8 cellular contexts compared by ENCODE assay signal in genomic region chr12:130761537-130762318, GRCh38. TPM values are rescaled to one million over a fixed set of nuclear protein-coding genes. Genes with fewer than 3 reads are reported as not detected.
A peak's percentile ranks its signal among the peaks of the same experiment; 100 is the strongest.
DNase-seq lines count a peak whose midpoint lies in the region; ATAC-seq and TF ChIP-seq lines count a peak whose summit lies in the region.

No MANE protein-coding gene starts in this region.

- H3K9me2 ChIP-seq in HCT116 (ENCODE audit: insufficient read depth) (no peaks in the 10 kb centered on the region), neural cell (ENCODE audit: insufficient read depth, low read length) (no peaks in the 10 kb centered on the region)

- H3K9ac ChIP-seq in HCT116 (ENCODE audit: low read length) = no peak overlapping the region
- no peak overlapping the region for H3K9ac ChIP-seq in neural cell (ENCODE audit: low read length)

- no peaks in the 10 kb centered on the region for H3F3A ChIP-seq in neural cell (ENCODE audit: insufficient read depth, low read length, poor library complexity, severe bottlenecking)

- peak; percentile 49 to 55 (median 52); a peak in 5 of 6 replicates for TF ChIP-seq CTCF in HCT116 (IDR thresholded peaks at IDR 0.05 in 2 of 3, conservative IDR thresholded peaks at IDR 0.05 in 1 of 3; ENCODE audit: borderline replicate concordance in 1 of 3, insufficient read depth in 1 of 3, low read depth in 2 of 3, low read length in 2 of 3)
- TF ChIP-seq CTCF in neural cell (IDR thresholded peaks at IDR 0.05; ENCODE audit: poor library complexity, severe bottlenecking) = peak; percentile 77

- H3K36me3 ChIP-seq in HCT116 (ENCODE audit: control insufficient read depth in 1 of 2, insufficient read depth in 2 of 2, low read length in 2 of 2) (no peaks in the 10 kb centered on the region), neural cell (ENCODE audit: insufficient read depth, low read length) (peaks cover 6% of the 10 kb centered on the region)

- RAD21 ChIA-PET in HCT116 (lab: Charles Lee; ENCODE audit: low non-redundant PET in 1 of 2, low total read pairs in 2 of 2, uncharacterized antibody in 2 of 2, unreplicated experiment in 2 of 2) = no interaction called here

- TF ChIP-seq RAD21 in HCT116 (IDR thresholded peaks at IDR 0.05; ENCODE audit: low read depth) (peak; percentile 86), neural cell (conservative IDR thresholded peaks at IDR 0.05) (peak; percentile 85)

- H3K4me3 ChIP-seq in HCT116 (replicated peaks in 1 of 2; ENCODE audit: low read depth in 1 of 2, low read length in 2 of 2) (no peak overlapping the region), neural cell (ENCODE audit: low read length) (no peak overlapping the region)

- H3K27ac ChIP-seq in HCT116 (ENCODE audit: low read depth, low read length) (no peak overlapping the region), neural cell (ENCODE audit: low read length) (no peak overlapping the region)

- POLR2A ChIA-PET in HCT116 (lab: Charles Lee) = no interaction called here

- CTCF ChIA-PET in HCT116 (lab: Charles Lee) = no interaction called here

- TF ChIP-seq POLR2A in HCT116 (IDR thresholded peaks at IDR 0.05; ENCODE audit: borderline replicate concordance, extremely low read depth, insufficient read depth, insufficient read length) (no peak), erythroblast (IDR thresholded peaks at IDR 0.05; ENCODE audit: low read length) (no peak)

- H3K9me3 ChIP-seq in HCT116 (ENCODE audit: control insufficient read depth in 1 of 2, insufficient read depth in 1 of 2, low read depth in 1 of 2, low read length in 2 of 2) = peaks cover 0 to 6% of the 10 kb centered on the region in 2 experiments; a peak in 1 of 4 replicates
- H3K9me3 ChIP-seq in neural cell (ENCODE audit: low read length) = no peaks in the 10 kb centered on the region

- BruUV-seq in HCT116 (replicated peaks; lab: Mats Ljungman, UMichigan) = no TSS peak

- intact Hi-C loops in HCT116 (cut with micrococcal nuclease) = loop anchor here (1.0 to 5.0 kb wide), 4 partner anchors 58 to 1066 kb away; partner anchors contain the start of gene MMP17

- H2AFZ ChIP-seq in HCT116 (ENCODE audit: low read depth, low read length, poor library complexity, severe bottlenecking) (no peak overlapping the region), neural cell (ENCODE audit: low read depth, low read length) (no peak overlapping the region)

- in situ Hi-C loops in G401 (cut with HindIII; ENCODE audit: low sequenced_read_pairs) = no loop called here

- ATAC-seq in HCT116 = peak; percentile 72

- H4K20me1 ChIP-seq in HCT116 (ENCODE audit: insufficient read depth) (no peaks in the 10 kb centered on the region), neural cell (ENCODE audit: insufficient read depth) (no peaks in the 10 kb centered on the region)

- no peak for TF ChIP-seq EP300 in neural cell (conservative IDR thresholded peaks at IDR 0.05; ENCODE audit: poor library complexity, severe bottlenecking)

- DNase-seq in G401 (ENCODE audit: low spot score) (peak; percentile 23), HCT116 (ENCODE audit: low read depth, low spot score) (peak; percentile 29), NCI-H510A (lab: John Stamatoyannopoulos, UW) (peak; percentile 23), erythroblast (lab: John Stamatoyannopoulos, UW) (peak; percentile 28 to 50), stromal cell of bone marrow (ENCODE audit: low read depth) (peak; percentile 26), NCI-H187 treated with DMSO at 0.1 percent for 48 hours (lab: John Stamatoyannopoulos, UW) (no peak)
- DNase-seq in activated CD8-positive, alpha-beta memory T cell treated with anti-CD3 and anti-CD28 coated beads for 4 hours (ENCODE audit: low read depth in 2 of 2) = peak; percentile 15 to 20

- H3K79me2 ChIP-seq in HCT116 (ENCODE audit: insufficient read depth, low read length) (no peaks in the 10 kb centered on the region), neural cell (replicated peaks; ENCODE audit: insufficient read depth, low read length) (no peaks in the 10 kb centered on the region)

- H3K4me2 ChIP-seq in HCT116 (ENCODE audit: low read length) (no peak overlapping the region), neural cell (ENCODE audit: low read length) (no peak overlapping the region)

- H3K4me1 ChIP-seq in HCT116 (ENCODE audit: control insufficient read depth in 1 of 2, insufficient read depth in 2 of 2, low read length in 2 of 2) = no peaks in the 10 kb centered on the region

- H3K27me3 ChIP-seq in HCT116 (ENCODE audit: insufficient read depth, low read length) (no peaks in the 10 kb centered on the region), neural cell (ENCODE audit: insufficient read depth, low read depth, low read length) (no peaks in the 10 kb centered on the region)

TF ChIP-seq in HCT116, 20 proteins besides CTCF, POLR2A, EP300 and RAD21 (continues in another document):
- no peak for TF ChIP-seq ELF1 (IDR thresholded peaks at IDR 0.05; ENCODE audit: borderline replicate concordance, low read depth)
- TF ChIP-seq SIN3A (IDR thresholded peaks at IDR 0.05; ENCODE audit: low read depth) = no peak
- no peak for TF ChIP-seq REST (IDR thresholded peaks at IDR 0.05; ENCODE audit: low read depth)
- no peak for TF ChIP-seq CBX3 (IDR thresholded peaks at IDR 0.05; ENCODE audit: low read depth)
- TF ChIP-seq FOSL1 (IDR thresholded peaks at IDR 0.05; ENCODE audit: low read depth) = no peak
- no peak for TF ChIP-seq YY1 (IDR thresholded peaks at IDR 0.05; ENCODE audit: extremely low read depth, insufficient replicate concordance, low read depth, low read length)

TF ChIP-seq in neural cell, 6 proteins besides CTCF, POLR2A, EP300 and RAD21:
- no peak for TF ChIP-seq REST (IDR thresholded peaks at IDR 0.05; ENCODE audit: borderline replicate concordance)
- no peak for TF ChIP-seq POLR2AphosphoS5 (IDR thresholded peaks at IDR 0.05)
- peak; percentile 76 for TF ChIP-seq SMC3 (conservative IDR thresholded peaks at IDR 0.05; ENCODE audit: poor library complexity)

RNA-seq across cellular contexts. Expression of gene RIMBP2, which starts 45.6 kb away (rescaled TPM):
- 65.0 and 75.3 TPM in 2 replicates for total RNA-seq in G401 (2014; rRNA removed; shearing (Covaris generic))
- total RNA-seq in HCT116 (2021; ENCODE audit: unreplicated experiment) = not detected
- 0.09 and 0.11 TPM in 2 replicates for polyA plus RNA-seq in HCT116 (2012)
- 14.6 and 18.9 TPM in 2 replicates for polyA plus RNA-seq in neural cell
- polyA minus RNA-seq in neural cell = 33.6 and 34.1 TPM in 2 replicates

Comparison
In these comparisons a context has a peak if more than half of its experiments do, and no peak if none do; other contexts are left out.
1. RNA of gene RIMBP2, which starts 45.6 kb away (total RNA-seq): 65.0 to 75.3 TPM in G401; not detected in HCT116 (single experiment); every median in the first group is over 10 times any median in the second.